ENCODE assay signal across 8 cellular contexts in the genomic region with DNA sequence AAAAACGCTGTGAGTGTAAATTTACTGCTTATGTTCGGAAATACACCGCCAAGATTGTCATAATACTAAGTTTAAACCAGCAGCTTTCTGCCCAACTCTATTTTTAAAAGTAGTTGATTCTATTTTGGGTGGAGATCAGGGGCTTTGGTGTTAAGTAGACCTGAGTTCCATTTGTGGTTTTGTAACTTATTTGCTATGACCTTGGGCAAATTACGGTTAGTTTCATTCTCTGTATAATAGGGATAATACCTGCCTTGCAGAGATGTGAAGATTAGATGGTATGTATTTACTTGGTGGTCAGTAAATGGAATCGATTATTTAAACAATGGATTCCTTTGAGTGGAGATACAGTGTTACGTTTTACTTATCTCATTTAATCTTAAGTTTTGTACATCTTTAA. TPM values are rescaled to one million over a fixed set of nuclear protein-coding genes. Genes with fewer than 3 reads are reported as not detected.
DNase-seq lines count a peak whose midpoint lies in the region; ATAC-seq and TF ChIP-seq lines count a peak whose summit lies in the region.

No MANE protein-coding gene starts in this region.

- no peaks in the 10 kb centered on the region for H3K36me3 ChIP-seq in cardiac muscle cell
- no peaks in the 10 kb centered on the region for H3K36me3 ChIP-seq in ascending aorta
- no peaks in the 10 kb centered on the region for H3K36me3 ChIP-seq in lung (ENCODE audit: control insufficient read depth in 2 of 2, insufficient read depth in 2 of 2, low read length in 2 of 2)
- H3K36me3 ChIP-seq in urinary bladder (ENCODE audit: insufficient read depth), result no peaks in the 10 kb centered on the region

- 5 to 12% methylated on average over 6 of the region's 6 CpGs for WGBS in lung, 2 donors
- WGBS in urinary bladder, result 4% methylated on average over 6 of the region's 6 CpGs

- DNase-seq in cardiac muscle cell (ENCODE audit: low read depth in 1 of 2, low spot score in 1 of 2) (no peak), cardiac septum (ENCODE audit: low spot score) (no peak), ascending aorta (ENCODE audit: low spot score in 2 of 2) (no peak), lung (ENCODE audit: low spot score) (no peak)

- TF ChIP-seq CTCF in cardiac muscle cell (IDR thresholded peaks at IDR 0.05; ENCODE audit: low read depth, low read length) (no peak), ascending aorta (IDR thresholded peaks at IDR 0.05) (no peak), lung (IDR thresholded peaks at IDR 0.05; ENCODE audit: control extremely low read depth, extremely low read depth) (no peak)

- ATAC-seq in lung (ENCODE audit: insufficient read depth, low FRiP score) (no peak), GM21825 (IDR thresholded peaks at IDR 0.05; ENCODE audit: unreplicated experiment) (no peak), GM18858 (IDR thresholded peaks at IDR 0.05; ENCODE audit: unreplicated experiment) (no peak), GM21786 (IDR thresholded peaks at IDR 0.05; ENCODE audit: unreplicated experiment) (no peak)

- H3K27me3 ChIP-seq in cardiac muscle cell, result no peaks in the 10 kb centered on the region
- H3K27me3 ChIP-seq in ascending aorta, result no peaks in the 10 kb centered on the region
- no peaks in the 10 kb centered on the region for H3K27me3 ChIP-seq in lung (ENCODE audit: control insufficient read depth, insufficient read depth)

- H3K27ac ChIP-seq in cardiac muscle cell (peak overlapping the region; percentile 99), ascending aorta (peak overlapping the region in 1 of 2 donors; percentile 99), lung (ENCODE audit: low read depth in 1 of 2, low read length in 1 of 2) (peak overlapping the region in 1 of 2 donors; percentile 99), urinary bladder (ENCODE audit: low read depth) (peak overlapping the region; percentile 38)

- intact Hi-C loops in cardiac septum (cut with DNase I) (loop anchor here (5.0 kb wide), 1 partner anchor 53 kb away; no protein-coding TSS in a partner anchor), ascending aorta (cut with DNase I) (loop anchor here (5.0 to 10.0 kb wide), 4 partner anchors 203 to 448 kb away; a partner anchor contains a TSS)

- H3K4me1 ChIP-seq in cardiac muscle cell (ENCODE audit: low read depth) (peaks cover 8% of the 10 kb centered on the region), ascending aorta (peaks cover 0 to 8% of the 10 kb centered on the region in 2 donors), lung (ENCODE audit: control insufficient read depth in 2 of 2, insufficient read depth in 2 of 2, low read length in 2 of 2) (peaks cover 5 to 13% of the 10 kb centered on the region in 2 donors), urinary bladder (ENCODE audit: insufficient read depth) (peaks cover 2% of the 10 kb centered on the region)

- H3K9me3 ChIP-seq in cardiac muscle cell (ENCODE audit: low read depth) (no peaks in the 10 kb centered on the region), ascending aorta (no peaks in the 10 kb centered on the region), lung (ENCODE audit: control insufficient read depth in 2 of 2, insufficient read depth in 1 of 2, low read length in 1 of 2) (no peaks in the 10 kb centered on the region)

- peak overlapping the region; percentile 84 for H3K4me3 ChIP-seq in cardiac muscle cell
- peak overlapping the region; percentile 82 to 95 for H3K4me3 ChIP-seq in ascending aorta
- peak overlapping the region; percentile 31 for H3K4me3 ChIP-seq in lung
- H3K4me3 ChIP-seq in urinary bladder (ENCODE audit: low read depth, low read length), result peak overlapping the region; percentile 100

RNA-seq across cellular contexts. Expression of a gene that starts 1.6 kb away (rescaled TPM):
- total RNA-seq in cardiac muscle cell, result 84.7 and 88.5 TPM in 2 replicates
- 11.7 and 13.6 TPM in 2 replicates for polyA plus RNA-seq in cardiac muscle cell
- total RNA-seq in cardiac septum, result 103 TPM
- 57.7 TPM for total RNA-seq in ascending aorta
- total RNA-seq in lung, result 100 to 1,000 TPM in 1 of 2 donors, 10 to 100 TPM in 1; 66.0 to 114 TPM
- polyA plus RNA-seq in lung, result 10 to 100 TPM; 37.9 to 58.6 TPM
- total RNA-seq in urinary bladder, result 118 TPM
- 66.4 TPM for polyA plus RNA-seq in urinary bladder

Comparison
In these comparisons a context has a peak if more than half of its experiments do, and no peak if none do; other contexts are left out.
1. H3K4me3 ChIP-seq: peak in every context shown above with its lines; median percentile 100 in urinary bladder; 88 in ascending aorta; 84 in cardiac muscle cell; 31 in lung.